Comparison of ENCODE assay signal across 1 cellular context in the genomic region with DNA sequence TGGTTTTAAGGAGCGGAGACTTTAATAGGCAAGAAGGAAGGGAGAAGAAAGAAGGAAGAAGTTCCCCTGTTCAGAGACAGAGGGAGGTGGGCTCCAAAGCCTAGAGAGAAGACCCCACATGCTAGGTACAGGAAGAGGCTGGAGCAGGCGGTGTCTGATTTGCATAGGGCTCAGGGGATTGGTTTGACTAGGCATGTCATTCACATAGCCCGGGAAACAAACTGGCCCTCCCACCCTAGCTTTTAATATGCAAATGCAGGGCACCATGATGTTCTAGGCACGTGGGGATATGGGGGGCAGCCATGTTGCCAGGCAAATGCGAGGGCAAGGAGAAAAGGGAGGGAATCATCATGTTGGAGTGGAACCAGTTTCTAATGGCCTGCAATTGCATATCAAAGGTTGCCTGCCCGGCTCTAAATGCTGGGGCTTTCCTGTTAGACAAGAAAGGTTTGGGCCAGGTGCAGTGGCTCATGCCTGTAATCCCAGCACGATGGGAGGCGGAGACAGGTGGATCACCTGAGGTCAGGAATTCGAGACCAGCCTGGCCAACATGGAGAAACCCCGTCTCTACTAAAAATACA.
TF ChIP-seq lines count a peak whose summit lies in the region.

No MANE protein-coding gene starts in this region.

TF ChIP-seq in GM23338, 12 proteins besides CTCF, POLR2A, EP300 and RAD21 (continued from another document):
- TF ChIP-seq, protein P1, sequence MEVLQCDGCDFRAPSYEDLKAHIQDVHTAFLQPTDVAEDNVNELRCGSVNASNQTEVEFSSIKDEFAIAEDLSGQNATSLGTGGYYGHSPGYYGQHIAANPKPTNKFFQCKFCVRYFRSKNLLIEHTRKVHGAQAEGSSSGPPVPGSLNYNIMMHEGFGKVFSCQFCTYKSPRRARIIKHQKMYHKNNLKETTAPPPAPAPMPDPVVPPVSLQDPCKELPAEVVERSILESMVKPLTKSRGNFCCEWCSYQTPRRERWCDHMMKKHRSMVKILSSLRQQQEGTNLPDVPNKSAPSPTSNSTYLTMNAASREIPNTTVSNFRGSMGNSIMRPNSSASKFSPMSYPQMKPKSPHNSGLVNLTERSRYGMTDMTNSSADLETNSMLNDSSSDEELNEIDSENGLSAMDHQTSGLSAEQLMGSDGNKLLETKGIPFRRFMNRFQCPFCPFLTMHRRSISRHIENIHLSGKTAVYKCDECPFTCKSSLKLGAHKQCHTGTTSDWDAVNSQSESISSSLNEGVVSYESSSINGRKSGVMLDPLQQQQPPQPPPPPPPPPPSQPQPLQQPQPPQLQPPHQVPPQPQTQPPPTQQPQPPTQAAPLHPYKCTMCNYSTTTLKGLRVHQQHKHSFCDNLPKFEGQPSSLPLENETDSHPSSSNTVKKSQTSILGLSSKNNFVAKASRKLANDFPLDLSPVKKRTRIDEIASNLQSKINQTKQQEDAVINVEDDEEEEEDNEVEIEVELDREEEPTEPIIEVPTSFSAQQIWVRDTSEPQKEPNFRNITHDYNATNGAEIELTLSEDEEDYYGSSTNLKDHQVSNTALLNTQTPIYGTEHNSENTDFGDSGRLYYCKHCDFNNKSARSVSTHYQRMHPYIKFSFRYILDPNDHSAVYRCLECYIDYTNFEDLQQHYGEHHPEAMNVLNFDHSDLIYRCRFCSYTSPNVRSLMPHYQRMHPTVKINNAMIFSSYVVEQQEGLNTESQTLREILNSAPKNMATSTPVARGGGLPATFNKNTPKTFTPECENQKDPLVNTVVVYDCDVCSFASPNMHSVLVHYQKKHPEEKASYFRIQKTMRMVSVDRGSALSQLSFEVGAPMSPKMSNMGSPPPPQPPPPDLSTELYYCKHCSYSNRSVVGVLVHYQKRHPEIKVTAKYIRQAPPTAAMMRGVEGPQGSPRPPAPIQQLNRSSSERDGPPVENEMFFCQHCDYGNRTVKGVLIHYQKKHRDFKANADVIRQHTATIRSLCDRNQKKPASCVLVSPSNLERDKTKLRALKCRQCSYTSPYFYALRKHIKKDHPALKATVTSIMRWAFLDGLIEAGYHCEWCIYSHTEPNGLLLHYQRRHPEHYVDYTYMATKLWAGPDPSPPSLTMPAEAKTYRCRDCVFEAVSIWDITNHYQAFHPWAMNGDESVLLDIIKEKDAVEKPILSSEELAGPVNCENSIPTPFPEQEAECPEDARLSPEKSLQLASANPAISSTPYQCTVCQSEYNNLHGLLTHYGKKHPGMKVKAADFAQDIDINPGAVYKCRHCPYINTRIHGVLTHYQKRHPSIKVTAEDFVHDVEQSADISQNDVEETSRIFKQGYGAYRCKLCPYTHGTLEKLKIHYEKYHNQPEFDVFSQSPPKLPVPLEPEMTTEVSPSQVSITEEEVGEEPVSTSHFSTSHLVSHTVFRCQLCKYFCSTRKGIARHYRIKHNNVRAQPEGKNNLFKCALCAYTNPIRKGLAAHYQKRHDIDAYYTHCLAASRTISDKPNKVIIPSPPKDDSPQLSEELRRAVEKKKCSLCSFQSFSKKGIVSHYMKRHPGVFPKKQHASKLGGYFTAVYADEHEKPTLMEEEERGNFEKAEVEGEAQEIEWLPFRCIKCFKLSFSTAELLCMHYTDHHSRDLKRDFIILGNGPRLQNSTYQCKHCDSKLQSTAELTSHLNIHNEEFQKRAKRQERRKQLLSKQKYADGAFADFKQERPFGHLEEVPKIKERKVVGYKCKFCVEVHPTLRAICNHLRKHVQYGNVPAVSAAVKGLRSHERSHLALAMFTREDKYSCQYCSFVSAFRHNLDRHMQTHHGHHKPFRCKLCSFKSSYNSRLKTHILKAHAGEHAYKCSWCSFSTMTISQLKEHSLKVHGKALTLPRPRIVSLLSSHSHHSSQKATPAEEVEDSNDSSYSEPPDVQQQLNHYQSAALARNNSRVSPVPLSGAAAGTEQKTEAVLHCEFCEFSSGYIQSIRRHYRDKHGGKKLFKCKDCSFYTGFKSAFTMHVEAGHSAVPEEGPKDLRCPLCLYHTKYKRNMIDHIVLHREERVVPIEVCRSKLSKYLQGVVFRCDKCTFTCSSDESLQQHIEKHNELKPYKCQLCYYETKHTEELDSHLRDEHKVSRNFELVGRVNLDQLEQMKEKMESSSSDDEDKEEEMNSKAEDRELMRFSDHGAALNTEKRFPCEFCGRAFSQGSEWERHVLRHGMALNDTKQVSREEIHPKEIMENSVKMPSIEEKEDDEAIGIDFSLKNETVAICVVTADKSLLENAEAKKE (CRISPR knock-in tag; IDR thresholded peaks at IDR 0.05) = no peak
- TF ChIP-seq, protein P2, sequence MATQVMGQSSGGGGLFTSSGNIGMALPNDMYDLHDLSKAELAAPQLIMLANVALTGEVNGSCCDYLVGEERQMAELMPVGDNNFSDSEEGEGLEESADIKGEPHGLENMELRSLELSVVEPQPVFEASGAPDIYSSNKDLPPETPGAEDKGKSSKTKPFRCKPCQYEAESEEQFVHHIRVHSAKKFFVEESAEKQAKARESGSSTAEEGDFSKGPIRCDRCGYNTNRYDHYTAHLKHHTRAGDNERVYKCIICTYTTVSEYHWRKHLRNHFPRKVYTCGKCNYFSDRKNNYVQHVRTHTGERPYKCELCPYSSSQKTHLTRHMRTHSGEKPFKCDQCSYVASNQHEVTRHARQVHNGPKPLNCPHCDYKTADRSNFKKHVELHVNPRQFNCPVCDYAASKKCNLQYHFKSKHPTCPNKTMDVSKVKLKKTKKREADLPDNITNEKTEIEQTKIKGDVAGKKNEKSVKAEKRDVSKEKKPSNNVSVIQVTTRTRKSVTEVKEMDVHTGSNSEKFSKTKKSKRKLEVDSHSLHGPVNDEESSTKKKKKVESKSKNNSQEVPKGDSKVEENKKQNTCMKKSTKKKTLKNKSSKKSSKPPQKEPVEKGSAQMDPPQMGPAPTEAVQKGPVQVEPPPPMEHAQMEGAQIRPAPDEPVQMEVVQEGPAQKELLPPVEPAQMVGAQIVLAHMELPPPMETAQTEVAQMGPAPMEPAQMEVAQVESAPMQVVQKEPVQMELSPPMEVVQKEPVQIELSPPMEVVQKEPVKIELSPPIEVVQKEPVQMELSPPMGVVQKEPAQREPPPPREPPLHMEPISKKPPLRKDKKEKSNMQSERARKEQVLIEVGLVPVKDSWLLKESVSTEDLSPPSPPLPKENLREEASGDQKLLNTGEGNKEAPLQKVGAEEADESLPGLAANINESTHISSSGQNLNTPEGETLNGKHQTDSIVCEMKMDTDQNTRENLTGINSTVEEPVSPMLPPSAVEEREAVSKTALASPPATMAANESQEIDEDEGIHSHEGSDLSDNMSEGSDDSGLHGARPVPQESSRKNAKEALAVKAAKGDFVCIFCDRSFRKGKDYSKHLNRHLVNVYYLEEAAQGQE (IDR thresholded peaks at IDR 0.05; ENCODE audit: unreplicated experiment) = no peak
- TF ChIP-seq NANOG (IDR thresholded peaks at IDR 0.05; ENCODE audit: borderline replicate concordance) (no peak), STAT1 (IDR thresholded peaks at IDR 0.05; ENCODE audit: unreplicated experiment) (no peak), EZH2 (IDR thresholded peaks at IDR 0.05; ENCODE audit: low read depth, unreplicated experiment) (no peak), JUNB (IDR thresholded peaks at IDR 0.05; ENCODE audit: unreplicated experiment) (no peak), EZH2phosphoT487 (IDR thresholded peaks at IDR 0.05; ENCODE audit: unreplicated experiment) (no peak), ZNF331 (CRISPR knock-in tag; IDR thresholded peaks at IDR 0.05; ENCODE audit: low read depth) (no peak), ZNF114 (CRISPR knock-in tag; IDR thresholded peaks at IDR 0.05) (no peak)
TF ChIP-seq in GM23338: peak in this region for 0.
